In the genomic region with DNA sequence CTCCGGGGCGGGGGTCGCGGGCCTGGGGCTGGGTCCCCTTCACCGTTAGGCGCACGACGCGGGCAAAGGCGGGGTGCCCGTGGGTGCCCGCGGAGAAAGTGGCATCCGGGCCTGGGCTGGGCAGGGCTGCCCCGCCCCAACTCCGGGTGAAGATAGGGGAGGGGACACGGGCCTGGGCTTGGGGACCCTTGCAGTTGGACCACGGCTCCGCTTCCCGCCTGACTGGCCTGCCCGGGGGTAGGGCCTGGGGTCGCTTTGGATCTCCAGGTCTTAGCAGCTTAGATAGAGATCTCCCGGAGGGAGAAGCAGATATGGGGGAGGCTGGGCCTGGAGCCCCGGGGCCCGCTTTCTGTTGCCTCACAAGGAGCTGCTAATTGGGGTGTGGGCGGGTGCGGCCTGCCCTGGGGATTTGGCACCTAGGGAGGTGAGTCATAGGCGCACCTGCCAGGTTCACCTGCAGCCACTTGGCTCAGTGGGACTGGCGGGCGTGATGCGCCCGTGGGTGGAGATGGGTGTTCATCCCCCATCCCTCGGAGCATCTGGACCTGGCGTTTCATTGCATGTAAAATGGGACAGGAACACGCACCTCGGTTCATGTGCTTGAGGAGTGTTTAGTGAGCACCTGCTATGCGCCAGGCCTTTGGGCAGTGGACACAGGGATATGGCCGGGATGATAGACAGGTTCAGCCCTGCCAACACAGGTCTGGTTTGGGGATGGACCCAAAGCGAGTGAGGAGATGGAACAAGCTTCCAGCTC, we compare ENCODE assay signal across 8 cellular contexts. TPM values are rescaled to one million over a fixed set of nuclear protein-coding genes. Genes with fewer than 3 reads are reported as not detected.
DNase-seq lines count a peak whose midpoint lies in the region; ATAC-seq and TF ChIP-seq lines count a peak whose summit lies in the region.

No MANE protein-coding gene starts in this region.

- H3K9me3 ChIP-seq in upper lobe of right lung: no peaks in the 10 kb centered on the region

- peak; percentile 37 for DNase-seq in activated CD4-positive, CD25-positive, alpha-beta regulatory T cell treated with anti-CD3 and anti-CD28 coated beads, Interleukin-2, amount 50 U/mL, for 72 hours
- DNase-seq in ecto neural progenitor cell (ENCODE audit: low spot score): peak; percentile 58
- no peak for DNase-seq in natural killer cell treated with Interleukin-12 subunit alpha and Interleukin-12 subunit beta and Interleukin-15 and Interleukin-18, amount 100 ng/mL, for 72 hours (ENCODE audit: low spot score)
- peak; percentile 83 for DNase-seq in upper lobe of right lung
- no peak for DNase-seq in NCI-H82 treated with DMSO at 0.1 percent for 48 hours (lab: John Stamatoyannopoulos, UW; ENCODE audit: unreplicated experiment)

- peak overlapping the region; percentile 97 for H3K4me3 ChIP-seq in upper lobe of right lung

- peak overlapping the region; percentile 70 for H3K27ac ChIP-seq in upper lobe of right lung

- H3K27ac Mint-ChIP-seq in natural killer cell treated with Interleukin-12 subunit alpha and Interleukin-12 subunit beta and Interleukin-15 and Interleukin-18, amount 100 ng/mL, for 72 hours: peak overlapping the region; percentile 71 to 84

- intact Hi-C loops in upper lobe of right lung (cut with DNase I): no loop called here

- no peaks in the 10 kb centered on the region for H3K9me3 Mint-ChIP-seq in natural killer cell treated with Interleukin-12 subunit alpha and Interleukin-12 subunit beta and Interleukin-15 and Interleukin-18, amount 100 ng/mL, for 72 hours

- H3K4me1 ChIP-seq in upper lobe of right lung: peaks cover 52% of the 10 kb centered on the region

- peaks cover 20% of the 10 kb centered on the region for H3K36me3 ChIP-seq in upper lobe of right lung

- H3K27me3 Mint-ChIP-seq in natural killer cell treated with Interleukin-12 subunit alpha and Interleukin-12 subunit beta and Interleukin-15 and Interleukin-18, amount 100 ng/mL, for 72 hours: peaks cover 0 to 2% of the 10 kb centered on the region in 2 donors

- H3K4me1 Mint-ChIP-seq in natural killer cell treated with Interleukin-12 subunit alpha and Interleukin-12 subunit beta and Interleukin-15 and Interleukin-18, amount 100 ng/mL, for 72 hours (ENCODE audit: low read depth in 2 of 2): peaks cover 35 to 40% of the 10 kb centered on the region in 2 donors

- peak; percentile 16 for ATAC-seq in GM18517 (IDR thresholded peaks at IDR 0.05; ENCODE audit: unreplicated experiment)
- ATAC-seq in HG03108 (IDR thresholded peaks at IDR 0.05; ENCODE audit: unreplicated experiment): peak; percentile 17
- peak; percentile 61 to 69 for ATAC-seq in natural killer cell treated with Interleukin-12 subunit alpha and Interleukin-12 subunit beta and Interleukin-15 and Interleukin-18, amount 100 ng/mL, for 72 hours
- peak; percentile 28 for ATAC-seq in upper lobe of right lung
- ATAC-seq in HG03378 (IDR thresholded peaks at IDR 0.05; ENCODE audit: unreplicated experiment): no peak

- H3K36me3 Mint-ChIP-seq in natural killer cell treated with Interleukin-12 subunit alpha and Interleukin-12 subunit beta and Interleukin-15 and Interleukin-18, amount 100 ng/mL, for 72 hours: no peaks in the 10 kb centered on the region

- no peaks in the 10 kb centered on the region for H3K27me3 ChIP-seq in upper lobe of right lung

- peak overlapping the region; percentile 99 for H3K4me3 Mint-ChIP-seq in natural killer cell treated with Interleukin-12 subunit alpha and Interleukin-12 subunit beta and Interleukin-15 and Interleukin-18, amount 100 ng/mL, for 72 hours

- TF ChIP-seq CTCF in upper lobe of right lung (IDR thresholded peaks at IDR 0.05): no peak

RNA-seq across cellular contexts. Expression of a gene that starts 0.6 kb away (rescaled TPM):
- 10 to 100 TPM; 71.0 to 75.6 TPM for total RNA-seq in natural killer cell treated with Interleukin-12 subunit alpha and Interleukin-12 subunit beta and Interleukin-15 and Interleukin-18, amount 100 ng/mL, for 72 hours
- total RNA-seq in upper lobe of right lung: 71.4 TPM

RNA-seq across cellular contexts. Expression of a gene that starts 31.4 kb away (rescaled TPM):
- 10 to 100 TPM; 28.6 to 71.0 TPM for total RNA-seq in natural killer cell treated with Interleukin-12 subunit alpha and Interleukin-12 subunit beta and Interleukin-15 and Interleukin-18, amount 100 ng/mL, for 72 hours
- total RNA-seq in upper lobe of right lung: 7.4 TPM

RNA-seq across cellular contexts. Expression of a gene that starts 31.8 kb away (rescaled TPM):
- not detected for total RNA-seq in natural killer cell treated with Interleukin-12 subunit alpha and Interleukin-12 subunit beta and Interleukin-15 and Interleukin-18, amount 100 ng/mL, for 72 hours
- 0.41 TPM for total RNA-seq in upper lobe of right lung

Comparison
In these comparisons a context has a peak if more than half of its experiments do, and no peak if none do; other contexts are left out.
1. DNase-seq: peak in activated CD4-positive, CD25-positive, alpha-beta regulatory T cell treated with anti-CD3 and anti-CD28 coated beads, Interleukin-2, amount 50 U/mL, for 72 hours (single experiment), ecto neural progenitor cell (single experiment) and upper lobe of right lung (single experiment); none in natural killer cell treated with Interleukin-12 subunit alpha and Interleukin-12 subunit beta and Interleukin-15 and Interleukin-18, amount 100 ng/mL, for 72 hours (single experiment) and NCI-H82 treated with DMSO at 0.1 percent for 48 hours (single experiment).